8 cellular contexts compared by ENCODE assay signal in genomic region chr20:37902504-37903313, GRCh38. TPM values are rescaled to one million over a fixed set of nuclear protein-coding genes. Genes with fewer than 3 reads are reported as not detected.
DNase-seq lines count a peak whose midpoint lies in the region; ATAC-seq and TF ChIP-seq lines count a peak whose summit lies in the region.

TSS of gene VSTM2L (plus strand) at chr20:37903127. CDS start at chr20:37903351, 224 bp downstream.

- no peaks in the 10 kb centered on the region for H3K79me2 ChIP-seq in neural cell (replicated peaks; ENCODE audit: insufficient read depth, low read length)

- peaks cover 66% of the 10 kb centered on the region for H3K27me3 Mint-ChIP-seq in activated T-cell treated with anti-CD3 and anti-CD28 coated beads, Interleukin-2, amount 50 U/mL, for 4 hours (ENCODE audit: low read depth)
- H3K27me3 Mint-ChIP-seq in T-helper 17 cell = peaks cover 79% of the 10 kb centered on the region

- no peaks in the 10 kb centered on the region for H3K27me3 ChIP-seq in neural cell (ENCODE audit: insufficient read depth, low read depth, low read length)

- no peak within 1 kb of the TSS for H3K27ac ChIP-seq in neural cell (ENCODE audit: low read length)

- peak within 1 kb of the TSS; percentile 55 for H3K9ac ChIP-seq in neural cell (ENCODE audit: low read length)

- peak within 1 kb of the TSS; percentile 67 for H3K27ac Mint-ChIP-seq in T-helper 17 cell

- no peak for TF ChIP-seq RAD21 in neural cell (conservative IDR thresholded peaks at IDR 0.05)

- TF ChIP-seq CTCF in fibroblast of mammary gland (conservative IDR thresholded peaks at IDR 0.05; ENCODE audit: control insufficient read depth, insufficient read depth, low read depth, low read length) (no peak), neural cell (IDR thresholded peaks at IDR 0.05; ENCODE audit: poor library complexity, severe bottlenecking) (peak; percentile 1)

- no peaks in the 10 kb centered on the region for H3K9me3 Mint-ChIP-seq in activated T-cell treated with anti-CD3 and anti-CD28 coated beads, Interleukin-2, amount 50 U/mL, for 4 hours

- no peak within 1 kb of the TSS for H3K4me2 ChIP-seq in neural cell (ENCODE audit: low read length)

- no peaks in the 10 kb centered on the region for H3K36me3 ChIP-seq in neural cell (ENCODE audit: insufficient read depth, low read length)

- peak within 1 kb of the TSS; percentile 59 for H3K4me3 Mint-ChIP-seq in activated T-cell treated with anti-CD3 and anti-CD28 coated beads, Interleukin-2, amount 50 U/mL, for 4 hours
- H3K4me3 Mint-ChIP-seq in T-helper 17 cell = peak within 1 kb of the TSS; percentile 82

- H3F3A ChIP-seq in neural cell (ENCODE audit: insufficient read depth, low read length, poor library complexity, severe bottlenecking) = no peaks in the 10 kb centered on the region

- TF ChIP-seq EP300 in neural cell (conservative IDR thresholded peaks at IDR 0.05; ENCODE audit: poor library complexity, severe bottlenecking) = no peak

- H3K4me3 ChIP-seq in fibroblast of mammary gland (ENCODE audit: control insufficient read depth, low read depth, low read length) (peak within 1 kb of the TSS; percentile 45), neural cell (ENCODE audit: low read length) (peak within 1 kb of the TSS; percentile 64)

- peaks cover 10% of the 10 kb centered on the region for H3K4me1 Mint-ChIP-seq in activated T-cell treated with anti-CD3 and anti-CD28 coated beads, Interleukin-2, amount 50 U/mL, for 4 hours (ENCODE audit: low read depth)
- peaks cover 7% of the 10 kb centered on the region for H3K4me1 Mint-ChIP-seq in T-helper 17 cell

- H2AFZ ChIP-seq in neural cell (ENCODE audit: low read depth, low read length) = no peak within 1 kb of the TSS

- peak in 1 of 2 donors; percentile 19 for ATAC-seq in activated T-cell treated with anti-CD3 and anti-CD28 coated beads, Interleukin-2, amount 50 U/mL, for 4 hours
- ATAC-seq in T-helper 17 cell = no peak
- no peak for ATAC-seq in HG02623 (IDR thresholded peaks at IDR 0.05; ENCODE audit: unreplicated experiment)
- no peak for ATAC-seq in GM21526 (IDR thresholded peaks at IDR 0.05; ENCODE audit: low FRiP score, unreplicated experiment)

- H3K9me2 ChIP-seq in neural cell (ENCODE audit: insufficient read depth, low read length) = no peaks in the 10 kb centered on the region

- H3K36me3 Mint-ChIP-seq in activated T-cell treated with anti-CD3 and anti-CD28 coated beads, Interleukin-2, amount 50 U/mL, for 4 hours (ENCODE audit: insufficient read depth) = no peaks in the 10 kb centered on the region
- peaks cover 7% of the 10 kb centered on the region for H3K36me3 Mint-ChIP-seq in T-helper 17 cell (ENCODE audit: low read depth)

- no peaks in the 10 kb centered on the region for H4K20me1 ChIP-seq in neural cell (ENCODE audit: insufficient read depth)

- DNase-seq in activated T-cell treated with anti-CD3 and anti-CD28 coated beads, Interleukin-2, amount 50 U/mL, for 4 hours = no peak
- no peak for DNase-seq in activated T-cell treated with anti-CD3 and anti-CD28 coated beads for 4 hours
- no peak for DNase-seq in T-helper 17 cell
- DNase-seq in fibroblast of mammary gland (ENCODE audit: low read depth) = peak; percentile 69
- no peak for DNase-seq in epidermal melanocyte (ENCODE audit: insufficient read length, low spot score)

- H3K9me3 ChIP-seq in T-helper 17 cell (ENCODE audit: control insufficient read depth, low read length, poor library complexity, severe bottlenecking) (no peaks in the 10 kb centered on the region), neural cell (ENCODE audit: low read length) (no peaks in the 10 kb centered on the region)

TF ChIP-seq in neural cell, 6 proteins besides CTCF, POLR2A, EP300 and RAD21:
- no peak for TF ChIP-seq EZH2 (IDR thresholded peaks at IDR 0.05; ENCODE audit: borderline replicate concordance, insufficient read depth, low read length, poor library complexity, severe bottlenecking)
- TF ChIP-seq POLR2AphosphoS5 (IDR thresholded peaks at IDR 0.05) = no peak
- TF ChIP-seq MXI1 (conservative IDR thresholded peaks at IDR 0.05; ENCODE audit: poor library complexity, severe bottlenecking) = no peak
- TF ChIP-seq TAF1 (IDR thresholded peaks at IDR 0.05; ENCODE audit: low read depth) = no peak
- TF ChIP-seq, protein P1, sequence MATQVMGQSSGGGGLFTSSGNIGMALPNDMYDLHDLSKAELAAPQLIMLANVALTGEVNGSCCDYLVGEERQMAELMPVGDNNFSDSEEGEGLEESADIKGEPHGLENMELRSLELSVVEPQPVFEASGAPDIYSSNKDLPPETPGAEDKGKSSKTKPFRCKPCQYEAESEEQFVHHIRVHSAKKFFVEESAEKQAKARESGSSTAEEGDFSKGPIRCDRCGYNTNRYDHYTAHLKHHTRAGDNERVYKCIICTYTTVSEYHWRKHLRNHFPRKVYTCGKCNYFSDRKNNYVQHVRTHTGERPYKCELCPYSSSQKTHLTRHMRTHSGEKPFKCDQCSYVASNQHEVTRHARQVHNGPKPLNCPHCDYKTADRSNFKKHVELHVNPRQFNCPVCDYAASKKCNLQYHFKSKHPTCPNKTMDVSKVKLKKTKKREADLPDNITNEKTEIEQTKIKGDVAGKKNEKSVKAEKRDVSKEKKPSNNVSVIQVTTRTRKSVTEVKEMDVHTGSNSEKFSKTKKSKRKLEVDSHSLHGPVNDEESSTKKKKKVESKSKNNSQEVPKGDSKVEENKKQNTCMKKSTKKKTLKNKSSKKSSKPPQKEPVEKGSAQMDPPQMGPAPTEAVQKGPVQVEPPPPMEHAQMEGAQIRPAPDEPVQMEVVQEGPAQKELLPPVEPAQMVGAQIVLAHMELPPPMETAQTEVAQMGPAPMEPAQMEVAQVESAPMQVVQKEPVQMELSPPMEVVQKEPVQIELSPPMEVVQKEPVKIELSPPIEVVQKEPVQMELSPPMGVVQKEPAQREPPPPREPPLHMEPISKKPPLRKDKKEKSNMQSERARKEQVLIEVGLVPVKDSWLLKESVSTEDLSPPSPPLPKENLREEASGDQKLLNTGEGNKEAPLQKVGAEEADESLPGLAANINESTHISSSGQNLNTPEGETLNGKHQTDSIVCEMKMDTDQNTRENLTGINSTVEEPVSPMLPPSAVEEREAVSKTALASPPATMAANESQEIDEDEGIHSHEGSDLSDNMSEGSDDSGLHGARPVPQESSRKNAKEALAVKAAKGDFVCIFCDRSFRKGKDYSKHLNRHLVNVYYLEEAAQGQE (IDR thresholded peaks at IDR 0.05; ENCODE audit: borderline replicate concordance) = no peak
- no peak for TF ChIP-seq SMC3 (conservative IDR thresholded peaks at IDR 0.05; ENCODE audit: poor library complexity)

RNA-seq across cellular contexts. Expression of gene VSTM2L, which starts in this region (rescaled TPM):
- under 1 TPM; 0.11 to 0.33 (median 0.13) TPM for total RNA-seq in activated T-cell treated with anti-CD3 and anti-CD28 coated beads, Interleukin-2, amount 50 U/mL, for 4 hours
- total RNA-seq in T-helper 17 cell = not detected
- 21.5 and 22.1 TPM in 2 replicates for polyA plus RNA-seq in neural cell
- 11.7 and 13.4 TPM in 2 replicates for polyA minus RNA-seq in neural cell
